Comparison of ENCODE assay signal across 19 cellular contexts in the genomic region with DNA sequence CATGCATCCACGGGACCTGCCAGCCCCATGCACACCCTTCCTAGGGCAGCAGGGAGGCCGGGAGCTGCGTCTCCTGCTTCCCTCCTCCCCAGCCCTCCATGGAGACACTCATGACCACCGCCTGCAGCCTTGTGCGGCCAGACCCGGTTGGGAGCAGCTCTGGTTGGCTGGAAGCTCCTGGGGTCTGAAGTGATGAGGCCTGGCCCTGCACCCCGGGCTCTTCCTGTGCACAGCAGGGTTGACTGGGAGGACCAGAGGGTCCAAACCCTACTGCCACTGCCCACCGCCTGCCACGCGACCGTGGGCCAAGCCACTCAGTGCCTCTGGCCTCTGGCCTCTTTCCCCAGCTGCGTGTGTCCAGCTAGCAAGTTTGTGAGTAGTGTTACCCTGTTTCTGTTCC.
DNase-seq lines count a peak whose midpoint lies in the region; ATAC-seq and TF ChIP-seq lines count a peak whose summit lies in the region.
"Had no signal": no experiment of that assay in that cellular context is flagged by ENCODE, and none has a peak within 500 bp of the region (broad histone marks: within the 10 kb centered on the region; RNA-seq: fewer than 3 reads in every experiment).

No MANE protein-coding gene starts in this region.

- WGBS in stomach, 5 donors: 77 to 87% (median 79%) methylated on average over 12 of the region's 12 CpGs
- 98% methylated on average over 9 of the region's 12 CpGs for WGBS in suprapubic skin

- TF ChIP-seq POLR2A in stomach (IDR thresholded peaks at IDR 0.05) (no peak), suprapubic skin (IDR thresholded peaks at IDR 0.05) (no peak)

- H3K27ac ChIP-seq in HEK293 (ENCODE audit: extremely low read depth, low read depth, low read length) (no peak overlapping the region), lower lobe of right lung (no peak overlapping the region), stomach (no peak overlapping the region), suprapubic skin (no peak overlapping the region)

- no peaks in the 10 kb centered on the region for H3K36me3 ChIP-seq in HEK293 (ENCODE audit: control insufficient read depth in 2 of 2, insufficient read depth in 1 of 2, low read length in 2 of 2)
- no peaks in the 10 kb centered on the region for H3K36me3 ChIP-seq in lower lobe of right lung
- no peaks in the 10 kb centered on the region for H3K36me3 ChIP-seq in stomach
- H3K36me3 ChIP-seq in suprapubic skin: no peaks in the 10 kb centered on the region

- POLR2A ChIA-PET in HEK293 (lab: Yijun Ruan, JAX): no interaction called here

- CTCF ChIA-PET in HEK293 (lab: Yijun Ruan, JAX): interaction anchor here (0.6 to 1.2 kb wide), 2 partner anchors 11 to 764 kb away, joined by 3 to 12 read pairs; no protein-coding TSS in a partner anchor

- H3K4me3 ChIP-seq in HEK293 (ENCODE audit: low read depth, low read length) (no peak overlapping the region), lower lobe of right lung (no peak overlapping the region), stomach (no peak overlapping the region), suprapubic skin (no peak overlapping the region)
- H3K4me3 ChIP-seq: GM23338 had no signal

- H3K4me1 ChIP-seq in HEK293 (ENCODE audit: control insufficient read depth, insufficient read depth, low read length): peaks cover 7% of the 10 kb centered on the region
- no peaks in the 10 kb centered on the region for H3K4me1 ChIP-seq in lower lobe of right lung
- H3K4me1 ChIP-seq in stomach: peaks cover 0 to 8% (median 0%) of the 10 kb centered on the region in 4 donors
- H3K4me1 ChIP-seq in suprapubic skin: peaks cover 7% of the 10 kb centered on the region

- intact Hi-C loops in lower lobe of right lung (cut with DNase I) (no loop called here), stomach (cut with DNase I; ENCODE audit: low total_unique reads) (no loop called here)

- TF ChIP-seq EP300 in stomach (IDR thresholded peaks at IDR 0.05) (no peak), suprapubic skin (IDR thresholded peaks at IDR 0.05) (no peak)

- no peak for TF ChIP-seq CTCF in HEK293 (tag by site-specific recombination; IDR thresholded peaks at IDR 0.05)
- TF ChIP-seq CTCF in lower lobe of right lung (IDR thresholded peaks at IDR 0.05): no peak
- TF ChIP-seq CTCF in stomach (IDR thresholded peaks at IDR 0.05): no peak
- TF ChIP-seq CTCF in suprapubic skin (IDR thresholded peaks at IDR 0.05): no peak

- H3K27me3 ChIP-seq in lower lobe of right lung (ENCODE audit: low read depth): peaks cover 8% of the 10 kb centered on the region
- peaks cover 0 to 47% (median 5%) of the 10 kb centered on the region in 3 donors for H3K27me3 ChIP-seq in stomach
- H3K27me3 ChIP-seq in suprapubic skin: peaks cover 18% of the 10 kb centered on the region

- H3K9me3 ChIP-seq in HEK293 (ENCODE audit: control insufficient read depth, insufficient read depth, low read depth, low read length): no peaks in the 10 kb centered on the region
- H3K9me3 ChIP-seq in lower lobe of right lung: no peaks in the 10 kb centered on the region
- H3K9me3 ChIP-seq in stomach: no peaks in the 10 kb centered on the region
- H3K9me3 ChIP-seq in suprapubic skin: no peaks in the 10 kb centered on the region
- H3K9me3 ChIP-seq: Caco-2 had no signal

- no peak for ATAC-seq in lower lobe of right lung
- ATAC-seq in esophagus mucosa: no peak
- ATAC-seq: GM23338, Right ventricle myocardium inferior had no signal

- DNase-seq in activated T-cell treated with anti-CD3 and anti-CD28 coated beads, Interleukin-2, amount 50 U/mL, for 1 hour: peak; percentile 10
- DNase-seq in activated T-cell treated with anti-CD3 and anti-CD28 coated beads for 4 hours (no peak), lower lobe of right lung (peak; percentile 24), stomach (peak; percentile 19), suprapubic skin (ENCODE audit: low spot score in 2 of 2) (no peak), AG08396 (ENCODE audit: low spot score) (no peak)
- DNase-seq: 8988T, DMS53, KG1, NCI-H1092 treated with DMSO at 0.1 percent for 48 hours, NCI-H187, NCI-H2171, NCI-H446 treated with DMSO at 0.1 percent for 48 hours, NCI-H748 treated with DMSO at 0.1 percent for 48 hours had no signal

TF ChIP-seq in HEK293, 187 proteins besides CTCF, POLR2A, EP300 and RAD21:
- no peak for TF ChIP-seq ZNF292 (tag by site-specific recombination; IDR thresholded peaks at IDR 0.05; ENCODE audit: borderline replicate concordance, low read depth)
- TF ChIP-seq ZIC2 (tag by site-specific recombination; IDR thresholded peaks at IDR 0.05): peak; percentile 32

Comparison
In these comparisons a context has a peak if more than half of its experiments do, and no peak if none do; other contexts are left out.
1. DNase-seq: peak in activated T-cell treated with anti-CD3 and anti-CD28 coated beads, Interleukin-2, amount 50 U/mL, for 1 hour (single experiment), lower lobe of right lung (single experiment) and stomach (single experiment); none in activated T-cell treated with anti-CD3 and anti-CD28 coated beads for 4 hours (single experiment), suprapubic skin (0 of 2) and AG08396 (single experiment).